8 cellular contexts compared by ENCODE assay signal in the genomic region with DNA sequence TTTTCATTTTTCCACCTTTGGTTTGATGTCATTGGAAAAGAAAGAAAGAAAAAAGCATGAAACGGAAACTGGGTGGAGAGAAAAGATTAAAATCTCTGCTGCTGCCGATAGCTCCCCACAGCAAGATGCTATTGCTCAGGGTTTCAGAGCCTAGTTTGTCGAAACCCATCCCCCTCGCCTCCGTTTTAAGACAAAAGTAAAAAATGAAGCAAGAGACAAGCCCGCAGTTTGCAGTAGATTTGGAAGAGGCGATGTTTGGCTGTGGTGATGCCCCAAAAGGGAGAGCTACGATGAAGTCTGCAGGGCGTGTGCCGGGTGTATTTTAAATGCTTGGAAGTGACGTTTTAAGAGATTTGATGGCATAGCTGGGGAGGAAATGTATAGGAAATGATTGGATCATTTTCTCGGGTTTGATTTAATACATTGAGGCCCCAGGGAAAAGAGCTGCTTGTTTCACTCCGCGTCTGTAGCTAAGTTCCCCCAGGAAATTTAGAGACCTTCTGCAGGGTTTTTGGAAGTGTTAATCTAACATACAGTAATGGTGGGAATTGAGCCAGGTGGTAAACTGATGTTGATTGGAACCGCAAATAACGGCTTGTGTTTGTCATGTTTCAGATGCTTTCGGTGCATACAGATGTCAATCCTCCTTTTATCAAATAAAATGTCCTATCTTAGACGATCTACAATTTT. TPM values are rescaled to one million over a fixed set of nuclear protein-coding genes. Genes with fewer than 3 reads are reported as not detected.
DNase-seq lines count a peak whose midpoint lies in the region; ATAC-seq and TF ChIP-seq lines count a peak whose summit lies in the region.

No MANE protein-coding gene starts in this region.

- peak overlapping the region; percentile 96 for H3K27ac ChIP-seq in cardiac muscle cell
- peak overlapping the region; percentile 90 for H3K27ac ChIP-seq in brain microvascular endothelial cell

- in situ Hi-C loops in brain microvascular endothelial cell (cut with HindIII; ENCODE audit: low pct_ligation_motif_present, low sequenced_read_pairs), result no loop called here

- ATAC-seq in stimulated activated naive B cell treated with anti-CD40 and anti-IgM and Interleukin-4, amounts not matched to agents 10 μg/mL and 1 μg/mL and 100 μg/mL, for 72 hours (replicated peaks), result no peak
- ATAC-seq in GM18870 (IDR thresholded peaks at IDR 0.05; ENCODE audit: unreplicated experiment), result no peak

- DNase-seq in cardiac muscle cell (ENCODE audit: low read depth in 1 of 2, low spot score in 1 of 2) (peak in 1 of 2 donors; percentile 44), cardiac septum (ENCODE audit: low spot score) (no peak), NOMO-1 treated with DMSO at 0.1 percent for 48 hours (lab: John Stamatoyannopoulos, UW; ENCODE audit: unreplicated experiment) (peak; percentile 22), brain microvascular endothelial cell (peak; percentile 15), inferior parietal cortex (ENCODE audit: extremely low spot score) (peak; percentile 59)
- no peak for DNase-seq in stimulated activated naive B cell treated with anti-CD40 and anti-IgM and Interleukin-4, amounts not matched to agents 10 μg/mL and 1 μg/mL and 100 μg/mL, for 72 hours
- DNase-seq in stimulated activated CD4-positive, alpha-beta T cell treated with anti-CD3 and anti-CD28 coated beads, Interleukin-15, amount 100 ng/mL, for 24 hours, result no peak

- H3K4me3 ChIP-seq in cardiac muscle cell (peak overlapping the region; percentile 83), brain microvascular endothelial cell (ENCODE audit: low read depth, low read length) (peak overlapping the region; percentile 80)

- H3K36me3 ChIP-seq in cardiac muscle cell (no peaks in the 10 kb centered on the region), brain microvascular endothelial cell (replicated peaks) (peaks cover 2% of the 10 kb centered on the region)

- peak overlapping the region; percentile 85 for H3K27ac Mint-ChIP-seq in stimulated activated naive B cell treated with anti-CD40 and anti-IgM and Interleukin-4, amounts not matched to agents 10 μg/mL and 1 μg/mL and 100 μg/mL, for 72 hours

- peak overlapping the region; percentile 87 to 90 for H3K4me3 Mint-ChIP-seq in stimulated activated naive B cell treated with anti-CD40 and anti-IgM and Interleukin-4, amounts not matched to agents 10 μg/mL and 1 μg/mL and 100 μg/mL, for 72 hours

- TF ChIP-seq CTCF in cardiac muscle cell (IDR thresholded peaks at IDR 0.05; ENCODE audit: low read depth, low read length), result no peak
- no peak for TF ChIP-seq CTCF in brain microvascular endothelial cell (IDR thresholded peaks at IDR 0.05; ENCODE audit: low read depth, low read length, missing control alignments)

- no peaks in the 10 kb centered on the region for H3K9me3 ChIP-seq in cardiac muscle cell (ENCODE audit: low read depth)

- intact Hi-C loops in cardiac septum (cut with DNase I), result loop anchor here (2.0 kb wide), 1 partner anchor 97 kb away; a partner anchor contains a TSS

- peaks cover 20 to 36% of the 10 kb centered on the region in 2 donors for H3K4me1 Mint-ChIP-seq in stimulated activated naive B cell treated with anti-CD40 and anti-IgM and Interleukin-4, amounts not matched to agents 10 μg/mL and 1 μg/mL and 100 μg/mL, for 72 hours

- H3K27me3 ChIP-seq in cardiac muscle cell (no peaks in the 10 kb centered on the region), brain microvascular endothelial cell (replicated peaks) (no peaks in the 10 kb centered on the region)

- no peaks in the 10 kb centered on the region for H3K9me3 Mint-ChIP-seq in stimulated activated naive B cell treated with anti-CD40 and anti-IgM and Interleukin-4, amounts not matched to agents 10 μg/mL and 1 μg/mL and 100 μg/mL, for 72 hours

- no peaks in the 10 kb centered on the region for H3K27me3 Mint-ChIP-seq in stimulated activated naive B cell treated with anti-CD40 and anti-IgM and Interleukin-4, amounts not matched to agents 10 μg/mL and 1 μg/mL and 100 μg/mL, for 72 hours

- peaks cover 5 to 7% of the 10 kb centered on the region in 2 donors for H3K36me3 Mint-ChIP-seq in stimulated activated naive B cell treated with anti-CD40 and anti-IgM and Interleukin-4, amounts not matched to agents 10 μg/mL and 1 μg/mL and 100 μg/mL, for 72 hours

- peaks cover 15% of the 10 kb centered on the region for H3K4me1 ChIP-seq in cardiac muscle cell (ENCODE audit: low read depth)

RNA-seq across cellular contexts. Expression of a gene that starts 0.9 kb away (rescaled TPM):
- total RNA-seq in cardiac muscle cell (83.5 and 134 TPM in 2 replicates), cardiac septum (58.8 TPM)
- 78.0 and 84.9 TPM in 2 replicates for polyA plus RNA-seq in cardiac muscle cell

Comparison
In these comparisons a context has a peak if more than half of its experiments do, and no peak if none do; other contexts are left out.
1. DNase-seq: peak in NOMO-1 treated with DMSO at 0.1 percent for 48 hours (single experiment), brain microvascular endothelial cell (single experiment) and inferior parietal cortex (single experiment); none in cardiac septum (single experiment), stimulated activated naive B cell treated with anti-CD40 and anti-IgM and Interleukin-4, amounts not matched to agents 10 μg/mL and 1 μg/mL and 100 μg/mL, for 72 hours (single experiment) and stimulated activated CD4-positive, alpha-beta T cell treated with anti-CD3 and anti-CD28 coated beads, Interleukin-15, amount 100 ng/mL, for 24 hours (single experiment).